ENCODE assay signal across 8 cellular contexts in genomic region chr2:42754021-42754775, GRCh38. TPM values are rescaled to one million over a fixed set of nuclear protein-coding genes. Genes with fewer than 3 reads are reported as not detected.
DNase-seq lines count a peak whose midpoint lies in the region; ATAC-seq and TF ChIP-seq lines count a peak whose summit lies in the region.

No MANE protein-coding gene starts in this region.

- no peak overlapping the region for H3K4me3 Mint-ChIP-seq in activated CD4-positive, alpha-beta T cell treated with anti-CD3 and anti-CD28 coated beads for 36 hours

- POLR2A ChIA-PET in activated CD4-positive, alpha-beta T cell treated with anti-CD3 and anti-CD28 coated beads for 36 hours (lab: Charles Lee) = no interaction called here

- H3K36me3 ChIP-seq in skeletal muscle tissue (ENCODE audit: control insufficient read depth in 3 of 3, insufficient read depth in 3 of 3, low read length in 3 of 3) = peaks cover 0 to 4% (median 0%) of the 10 kb centered on the region in 3 donors
- no peaks in the 10 kb centered on the region for H3K36me3 ChIP-seq in uterus

- H3K4me3 ChIP-seq in skeletal muscle tissue (ENCODE audit: low read length in 3 of 3) = peak overlapping the region; percentile 38 to 65 (median 62)
- no peak overlapping the region for H3K4me3 ChIP-seq in uterus

- no peaks in the 10 kb centered on the region for H3K9me3 Mint-ChIP-seq in activated CD4-positive, alpha-beta T cell treated with anti-CD3 and anti-CD28 coated beads for 36 hours (ENCODE audit: low read depth)

- no peak for TF ChIP-seq CTCF in uterus (IDR thresholded peaks at IDR 0.05)
- no peak for TF ChIP-seq CTCF in GM10266 (IDR thresholded peaks at IDR 0.05; ENCODE audit: control insufficient read depth, insufficient read depth, low read depth, missing control alignments)

- H3K9ac ChIP-seq in skeletal muscle tissue (ENCODE audit: low read depth in 1 of 3, low read length in 3 of 3) = peak overlapping the region; percentile 70 to 87 (median 83)

- H3K36me3 Mint-ChIP-seq in activated CD4-positive, alpha-beta T cell treated with anti-CD3 and anti-CD28 coated beads for 36 hours (ENCODE audit: low read depth) = peaks cover 4% of the 10 kb centered on the region

- no peaks in the 10 kb centered on the region for H3K27me3 Mint-ChIP-seq in activated CD4-positive, alpha-beta T cell treated with anti-CD3 and anti-CD28 coated beads for 36 hours

- DNase-seq in activated CD4-positive, alpha-beta T cell treated with anti-CD3 and anti-CD28 coated beads for 36 hours = no peak
- no peak for DNase-seq in activated CD4-positive, alpha-beta T cell treated with anti-CD3 and anti-CD28 coated beads for 48 hours
- DNase-seq in cerebellar cortex (ENCODE audit: low spot score) (peak; percentile 78), uterus (no peak), GM10266 (ENCODE audit: extremely low spot score) (no peak)
- DNase-seq in activated naive CD4-positive, alpha-beta T cell treated with Interleukin-2 at 50 U/mL for 16 hours = no peak

- no peak for TF ChIP-seq POLR2A in uterus (IDR thresholded peaks at IDR 0.05)

- intact Hi-C loops in activated CD4-positive, alpha-beta T cell treated with anti-CD3 and anti-CD28 coated beads for 36 hours (cut with DNase I, micrococcal nuclease) = loop anchor here in 1 of 2 experiments (2.0 kb wide), 1 partner anchor 39 kb away; the partner anchor contains the start of gene HAAO
- intact Hi-C loops in uterus (cut with DNase I; ENCODE audit: low total_unique reads) = no loop called here

- ATAC-seq in activated CD4-positive, alpha-beta T cell treated with anti-CD3 and anti-CD28 coated beads for 36 hours = peak; percentile 35
- ATAC-seq in HG03378 (IDR thresholded peaks at IDR 0.05; ENCODE audit: unreplicated experiment) = peak; percentile 58

- H3K27ac ChIP-seq in skeletal muscle tissue (ENCODE audit: low read depth, low read length) (peak overlapping the region; percentile 88), uterus (no peak overlapping the region)

- H3K4me1 Mint-ChIP-seq in activated CD4-positive, alpha-beta T cell treated with anti-CD3 and anti-CD28 coated beads for 36 hours = peaks cover 18% of the 10 kb centered on the region

- no peaks in the 10 kb centered on the region for H3K27me3 ChIP-seq in skeletal muscle tissue (ENCODE audit: control insufficient read depth in 3 of 3, insufficient read depth in 3 of 3, low read length in 3 of 3)
- H3K27me3 ChIP-seq in uterus = no peaks in the 10 kb centered on the region

- peaks cover 33 to 42% (median 36%) of the 10 kb centered on the region in 3 donors for H3K4me1 ChIP-seq in skeletal muscle tissue (ENCODE audit: control insufficient read depth in 3 of 3, insufficient read depth in 3 of 3, low read length in 3 of 3)
- no peaks in the 10 kb centered on the region for H3K4me1 ChIP-seq in uterus

- H3K9me3 ChIP-seq in skeletal muscle tissue (ENCODE audit: control insufficient read depth in 3 of 3, low read length in 3 of 3) (no peaks in the 10 kb centered on the region), uterus (no peaks in the 10 kb centered on the region)

- CTCF ChIA-PET in activated CD4-positive, alpha-beta T cell treated with anti-CD3 and anti-CD28 coated beads for 36 hours (lab: Charles Lee) = interaction anchor here (0.7 kb wide), 1 partner anchor 42 kb away, joined by 3 read pairs; no protein-coding TSS in a partner anchor

- no peak overlapping the region for H3K27ac Mint-ChIP-seq in activated CD4-positive, alpha-beta T cell treated with anti-CD3 and anti-CD28 coated beads for 36 hours

RNA-seq across cellular contexts. Expression of gene OXER1, which starts 9.7 kb away (rescaled TPM):
- total RNA-seq in activated CD4-positive, alpha-beta T cell treated with anti-CD3 and anti-CD28 coated beads for 36 hours = under 1 TPM; 0.14 to 0.23 TPM
- under 0.01 TPM for total RNA-seq in skeletal muscle tissue
- 1 to 10 TPM in 2 of 4 donors, not detected in 2; 1.9 to 5.4 TPM for total RNA-seq in uterus

RNA-seq across cellular contexts. Expression of gene HAAO, which starts 38.2 kb away (rescaled TPM):
- 1 to 10 TPM in 1 of 2 experiments, under 1 TPM in 1; 0.86 to 1.2 TPM for total RNA-seq in activated CD4-positive, alpha-beta T cell treated with anti-CD3 and anti-CD28 coated beads for 36 hours
- total RNA-seq in skeletal muscle tissue = 4.2 TPM
- total RNA-seq in uterus = 10 to 100 TPM in 3 of 4 donors, 1 to 10 TPM in 1; 3.1 to 25.1 (median 20.8) TPM

Comparison
In these comparisons a context has a peak if more than half of its experiments do, and no peak if none do; other contexts are left out.
1. H3K4me3 ChIP-seq: peak in skeletal muscle tissue (3 of 3); none in uterus (0 of 2).